9 cellular contexts compared by ENCODE assay signal in genomic region chr13:109700176-109700575, GRCh38.
DNase-seq lines count a peak whose midpoint lies in the region; ATAC-seq lines count a peak whose summit lies in the region.
"Had no signal": no experiment of that assay in that cellular context is flagged by ENCODE, and none has a peak within 500 bp of the region (broad histone marks: within the 10 kb centered on the region; RNA-seq: fewer than 3 reads in every experiment).

No MANE protein-coding gene starts in this region.

- H3K4me1 Mint-ChIP-seq in stimulated activated naive B cell treated with anti-CD40 and anti-IgM and Interleukin-4, amounts not matched to agents 10 μg/mL and 1 μg/mL and 100 μg/mL, for 72 hours = peaks cover 14 to 17% of the 10 kb centered on the region in 2 donors

- H3K9me3 Mint-ChIP-seq in stimulated activated naive B cell treated with anti-CD40 and anti-IgM and Interleukin-4, amounts not matched to agents 10 μg/mL and 1 μg/mL and 100 μg/mL, for 72 hours = no peaks in the 10 kb centered on the region
- H3K9me3 Mint-ChIP-seq: activated B cell treated with CpG ODN at 0.5 μM for 24 hours had no signal

- peaks cover 12 to 18% of the 10 kb centered on the region in 2 donors for H3K27me3 Mint-ChIP-seq in stimulated activated naive B cell treated with anti-CD40 and anti-IgM and Interleukin-4, amounts not matched to agents 10 μg/mL and 1 μg/mL and 100 μg/mL, for 72 hours

- ATAC-seq in Right ventricle myocardium superior (ENCODE audit: poor library complexity) = peak; percentile 89
- ATAC-seq in stimulated activated naive B cell treated with anti-CD40 and anti-IgM and Interleukin-4, amounts not matched to agents 10 μg/mL and 1 μg/mL and 100 μg/mL, for 72 hours (replicated peaks) = peak; percentile 16 to 29
- ATAC-seq in HG03108 (IDR thresholded peaks at IDR 0.05; ENCODE audit: unreplicated experiment) = no peak
- ATAC-seq in HG02571 (IDR thresholded peaks at IDR 0.05; ENCODE audit: unreplicated experiment) = no peak

- peaks cover 0 to 4% of the 10 kb centered on the region in 2 donors for H3K36me3 Mint-ChIP-seq in stimulated activated naive B cell treated with anti-CD40 and anti-IgM and Interleukin-4, amounts not matched to agents 10 μg/mL and 1 μg/mL and 100 μg/mL, for 72 hours

- no peak overlapping the region for H3K27ac Mint-ChIP-seq in stimulated activated naive B cell treated with anti-CD40 and anti-IgM and Interleukin-4, amounts not matched to agents 10 μg/mL and 1 μg/mL and 100 μg/mL, for 72 hours
- H3K27ac Mint-ChIP-seq: activated B cell treated with CpG ODN at 0.5 μM for 24 hours had no signal

- no peak overlapping the region for H3K4me3 Mint-ChIP-seq in stimulated activated naive B cell treated with anti-CD40 and anti-IgM and Interleukin-4, amounts not matched to agents 10 μg/mL and 1 μg/mL and 100 μg/mL, for 72 hours
- H3K4me3 Mint-ChIP-seq: activated B cell treated with CpG ODN at 0.5 μM for 24 hours had no signal

- DNase-seq in CD1c-positive myeloid dendritic cell (ENCODE audit: extremely low spot score) (peak; percentile 63), NCI-H1417 treated with DMSO at 0.1 percent for 48 hours (lab: John Stamatoyannopoulos, UW) (peak; percentile 67), SW480 (ENCODE audit: low spot score) (peak; percentile 41), Right ventricle myocardium superior (peak; percentile 89)
- DNase-seq in stimulated activated naive B cell treated with anti-CD40 and anti-IgM and Interleukin-4, amounts not matched to agents 10 μg/mL and 1 μg/mL and 100 μg/mL, for 72 hours = no peak
- no peak for DNase-seq in stimulated activated CD4-positive, alpha-beta T cell treated with anti-CD3 and anti-CD28 coated beads, Interleukin-4, amount 100 ng/mL, for 1 hour
- DNase-seq: activated B cell treated with CpG ODN at 0.5 μM for 24 hours had no signal

- intact Hi-C loops in Right ventricle myocardium superior (cut with DNase I) = no loop called here

Comparison
In these comparisons a context has a peak if more than half of its experiments do, and no peak if none do; other contexts are left out.
1. DNase-seq: peak in CD1c-positive myeloid dendritic cell (single experiment), NCI-H1417 treated with DMSO at 0.1 percent for 48 hours (single experiment), SW480 (single experiment) and Right ventricle myocardium superior (single experiment); none in stimulated activated naive B cell treated with anti-CD40 and anti-IgM and Interleukin-4, amounts not matched to agents 10 μg/mL and 1 μg/mL and 100 μg/mL, for 72 hours (single experiment) and stimulated activated CD4-positive, alpha-beta T cell treated with anti-CD3 and anti-CD28 coated beads, Interleukin-4, amount 100 ng/mL, for 1 hour (single experiment).
2. ATAC-seq: peak in Right ventricle myocardium superior (single experiment) and stimulated activated naive B cell treated with anti-CD40 and anti-IgM and Interleukin-4, amounts not matched to agents 10 μg/mL and 1 μg/mL and 100 μg/mL, for 72 hours (2 of 2); none in HG03108 (single experiment) and HG02571 (single experiment).